18 cellular contexts compared by ENCODE assay signal in genomic region chr11:110158317-110159200, GRCh38.
A peak's percentile ranks its signal among the peaks of the same experiment; 100 is the strongest.
DNase-seq lines count a peak whose midpoint lies in the region; ATAC-seq and TF ChIP-seq lines count a peak whose summit lies in the region.
"Had no signal": no experiment of that assay in that cellular context is flagged by ENCODE, and none has a peak within 500 bp of the region (broad histone marks: within the 10 kb centered on the region; RNA-seq: fewer than 3 reads in every experiment).

No MANE protein-coding gene starts in this region.

- no peak overlapping the region for H3K4me2 ChIP-seq in H9 (ENCODE audit: insufficient read depth, insufficient read length, low read length)
- H3K4me2 ChIP-seq in neural progenitor cell, result no peak overlapping the region

- peaks cover 52% of the 10 kb centered on the region for H3K36me3 ChIP-seq in ACC112 (ENCODE audit: insufficient read depth, low read length)
- H3K36me3 ChIP-seq in neural progenitor cell, result peaks cover 7% of the 10 kb centered on the region
- H3K36me3 ChIP-seq in ascending aorta, result peaks cover 24 to 34% of the 10 kb centered on the region in 2 donors

- H3K4me3 Mint-ChIP-seq in H9 (no peak overlapping the region), glutamatergic neuron (ENCODE audit: unreplicated experiment) (no peak overlapping the region), neural progenitor cell (no peak overlapping the region)
- H3K4me3 Mint-ChIP-seq: CD8-positive, alpha-beta memory T cell had no signal

- H2BK15ac ChIP-seq in H9 (ENCODE audit: low read depth, low read length), result no peak overlapping the region

- peaks cover 0 to 4% of the 10 kb centered on the region in 2 experiments; a peak in 1 of 4 replicates for H3K4me1 Mint-ChIP-seq in H9
- H3K4me1 Mint-ChIP-seq in glutamatergic neuron (ENCODE audit: low read depth, unreplicated experiment), result peaks cover 3% of the 10 kb centered on the region
- H3K4me1 Mint-ChIP-seq in neural progenitor cell, result peaks cover 3% of the 10 kb centered on the region
- H3K4me1 Mint-ChIP-seq: CD8-positive, alpha-beta memory T cell had no signal

- intact Hi-C loops in ascending aorta (cut with DNase I), result no loop called here

- peak overlapping the region in 2 of 3 experiments; percentile 2 to 6; a peak in 2 of 7 replicates for H3K27ac Mint-ChIP-seq in H9
- H3K27ac Mint-ChIP-seq in glutamatergic neuron (ENCODE audit: unreplicated experiment), result peak overlapping the region; percentile 29
- H3K27ac Mint-ChIP-seq in neural progenitor cell, result no peak overlapping the region
- H3K27ac Mint-ChIP-seq: CD8-positive, alpha-beta memory T cell had no signal

- H4K20me1 ChIP-seq in H9 (ENCODE audit: control insufficient read depth, insufficient read depth, insufficient read length) (peaks cover 2% of the 10 kb centered on the region), neural progenitor cell (ENCODE audit: low read depth) (peaks cover 38% of the 10 kb centered on the region)

- no peaks in the 10 kb centered on the region for H3K23me2 ChIP-seq in H9 (ENCODE audit: insufficient read length, low read depth, low read length, poor library complexity, severe bottlenecking)

- H2BK5ac ChIP-seq in H9 (ENCODE audit: insufficient read length, low read length), result no peak overlapping the region

- peaks cover 1 to 8% (median 7%) of the 10 kb centered on the region in 3 experiments; a peak in 2 of 7 replicates for H3K36me3 Mint-ChIP-seq in H9 (ENCODE audit: insufficient read depth in 1 of 3, low read depth in 3 of 3)
- no peaks in the 10 kb centered on the region for H3K36me3 Mint-ChIP-seq in glutamatergic neuron (ENCODE audit: unreplicated experiment)
- H3K36me3 Mint-ChIP-seq in neural progenitor cell, result peaks cover 45% of the 10 kb centered on the region
- H3K36me3 Mint-ChIP-seq: CD8-positive, alpha-beta memory T cell had no signal

- DNase-seq in H9 (no peak), glutamatergic neuron (no peak), neural progenitor cell (ENCODE audit: low spot score) (no peak), ascending aorta (ENCODE audit: low spot score in 2 of 2) (no peak), NCI-H510A (lab: John Stamatoyannopoulos, UW) (no peak)
- DNase-seq in stimulated activated CD4-positive, alpha-beta T cell treated with anti-CD3 and anti-CD28 coated beads, Interleukin-1b, Interleukin-23, amount 100 ng/mL, for 48 hours, result no peak
- DNase-seq: C1 segment of cervical spinal cord; CD8-positive, alpha-beta memory T cell; DMS79 treated with DMSO at 0.1 percent for 48 hours; HCEC 1CT; KG1; NCI-H1436; NCI-H1930; NCI-H226; NCI-H524 treated with DMSO at 0.1 percent for 48 hours had no signal

- peaks cover 8% of the 10 kb centered on the region for H3K4me1 ChIP-seq in ACC112 (ENCODE audit: control insufficient read depth, insufficient read depth, low read length, unreplicated experiment)
- no peaks in the 10 kb centered on the region; the same call in 1 of the 2 replicates for H3K4me1 ChIP-seq in H9 (ENCODE audit: insufficient read depth, low read length)
- H3K4me1 ChIP-seq in neural progenitor cell, result no peaks in the 10 kb centered on the region
- no peaks in the 10 kb centered on the region for H3K4me1 ChIP-seq in ascending aorta
- H3K4me1 ChIP-seq: SJSA1 had no signal

- H3T11ph ChIP-seq in H9 (ENCODE audit: low read length), result no peak overlapping the region

- no peak overlapping the region for H3K4ac ChIP-seq in H9 (ENCODE audit: low read depth, low read length)

- WGBS in H9 (ENCODE audit: extremely low coverage, insufficient read length, low lambda C conversion rate), result no CpG with 5 or more reads among the region's 9 CpGs

- no peak overlapping the region for H3K9ac ChIP-seq in H9 (ENCODE audit: extremely low read depth, insufficient read length, low read length)
- no peak overlapping the region for H3K9ac ChIP-seq in neural progenitor cell

- H4K8ac ChIP-seq in H9 (replicated peaks; ENCODE audit: insufficient read length, low read depth, low read length), result no peak overlapping the region

- no peak for ATAC-seq in HG03571 (IDR thresholded peaks at IDR 0.05; ENCODE audit: unreplicated experiment)

- H3K27me3 ChIP-seq in ACC112 (ENCODE audit: insufficient read depth, low read length), result no peaks in the 10 kb centered on the region
- no peaks in the 10 kb centered on the region for H3K27me3 ChIP-seq in H9 (ENCODE audit: insufficient read depth, low read length)
- no peaks in the 10 kb centered on the region for H3K27me3 ChIP-seq in neural progenitor cell
- H3K27me3 ChIP-seq in ascending aorta, result no peaks in the 10 kb centered on the region
- H3K27me3 ChIP-seq: SJSA1 had no signal

- no peak overlapping the region for H4K91ac ChIP-seq in H9 (ENCODE audit: insufficient read length, low read depth, low read length)

- no peak overlapping the region for H3K56ac ChIP-seq in H9 (ENCODE audit: insufficient read length, low read depth, low read length)

- peaks cover 18% of the 10 kb centered on the region for H3K79me2 ChIP-seq in ACC112 (ENCODE audit: control insufficient read depth, insufficient read depth, low read length, unreplicated experiment)
- H3K79me2 ChIP-seq in H9 (ENCODE audit: insufficient read depth, low read length), result no peaks in the 10 kb centered on the region
- H3K79me2 ChIP-seq in neural progenitor cell (ENCODE audit: low read depth), result no peaks in the 10 kb centered on the region

- H2BK12ac ChIP-seq in H9 (ENCODE audit: insufficient read length, low read depth, low read length), result no peak overlapping the region

- H2BK20ac ChIP-seq in H9 (ENCODE audit: low read depth, low read length, poor library complexity, severe bottlenecking), result no peak overlapping the region

- no peaks in the 10 kb centered on the region for H3K79me1 ChIP-seq in H9 (ENCODE audit: insufficient read depth, low read depth, low read length, poor library complexity, severe bottlenecking)

- H3K23ac ChIP-seq in H9 (ENCODE audit: insufficient read length, low read depth, low read length), result no peak overlapping the region

- H3K4me3 ChIP-seq in ACC112 (ENCODE audit: low read depth, low read length) (no peak overlapping the region), neural progenitor cell (no peak overlapping the region), ascending aorta (no peak overlapping the region)
- H3K4me3 ChIP-seq: SJSA1 had no signal

- no peak for TF ChIP-seq CTCF in H9 (conservative IDR thresholded peaks at IDR 0.05)
- no peak for TF ChIP-seq CTCF in glutamatergic neuron (IDR thresholded peaks at IDR 0.05; ENCODE audit: partially characterized antibody, unreplicated experiment)
- no peak for TF ChIP-seq CTCF in neural progenitor cell (IDR thresholded peaks at IDR 0.05)
- no peak for TF ChIP-seq CTCF in ascending aorta (IDR thresholded peaks at IDR 0.05)

- H3K14ac ChIP-seq in H9 (ENCODE audit: insufficient read depth, low read length), result no peak overlapping the region

- no peak overlapping the region for H4K5ac ChIP-seq in H9 (ENCODE audit: insufficient read length, low read depth, low read length)

- no peaks in the 10 kb centered on the region for H3K9me3 Mint-ChIP-seq in H9
- H3K9me3 Mint-ChIP-seq in glutamatergic neuron (ENCODE audit: unreplicated experiment), result no peaks in the 10 kb centered on the region
- no peaks in the 10 kb centered on the region for H3K9me3 Mint-ChIP-seq in neural progenitor cell
- H3K9me3 Mint-ChIP-seq: CD8-positive, alpha-beta memory T cell had no signal

- H3K27ac ChIP-seq in ACC112 (ENCODE audit: low read depth, low read length) (peak overlapping the region; percentile 69), H9 (ENCODE audit: insufficient read length, low read depth, low read length) (no peak overlapping the region), neural progenitor cell (peak overlapping the region; percentile 24), ascending aorta (no peak overlapping the region)
- H3K27ac ChIP-seq: SJSA1 had no signal

- no peaks in the 10 kb centered on the region for H3K27me3 Mint-ChIP-seq in H9 (ENCODE audit: low read depth)
- peaks cover 4% of the 10 kb centered on the region for H3K27me3 Mint-ChIP-seq in glutamatergic neuron (ENCODE audit: unreplicated experiment)
- no peaks in the 10 kb centered on the region for H3K27me3 Mint-ChIP-seq in neural progenitor cell (ENCODE audit: insufficient read depth, low read depth)

- no peak overlapping the region for H3K18ac ChIP-seq in H9 (ENCODE audit: insufficient read length, low read depth, low read length)

- H2AFZ ChIP-seq in ACC112 (ENCODE audit: low read length, unreplicated experiment), result no peak overlapping the region
- no peak overlapping the region for H2AFZ ChIP-seq in H9 (ENCODE audit: low read length)
- H2AFZ ChIP-seq in neural progenitor cell (replicated peaks), result no peak overlapping the region

- no peaks in the 10 kb centered on the region for H3K9me3 ChIP-seq in H9 (ENCODE audit: control insufficient read depth, low read depth, low read length)
- no peaks in the 10 kb centered on the region for H3K9me3 ChIP-seq in neural progenitor cell (ENCODE audit: low read depth)
- H3K9me3 ChIP-seq in ascending aorta, result no peaks in the 10 kb centered on the region
- H3K9me3 ChIP-seq: SJSA1 had no signal

- H2BK120ac ChIP-seq in H9 (ENCODE audit: low read depth, low read length, poor library complexity, severe bottlenecking), result no peak overlapping the region

- no peak overlapping the region for H2AK5ac ChIP-seq in H9 (ENCODE audit: insufficient read length, low read length)

- no peaks in the 10 kb centered on the region for H3F3A ChIP-seq in neural progenitor cell (ENCODE audit: low read depth)

Comparison
In these comparisons a context has a peak if more than half of its experiments do, and no peak if none do; other contexts are left out.
1. H3K27ac ChIP-seq: peak in ACC112 (single experiment) and neural progenitor cell (single experiment); none in H9 (single experiment) and ascending aorta (0 of 2).